1 cellular context compared by ENCODE assay signal in genomic region chr6:10414766-10415592, GRCh38.
TF ChIP-seq lines count a peak whose summit lies in the region.

TSS of gene TFAP2A (minus strand) at chr6:10415074. CDS start at chr6:10414991, 83 bp downstream.

TF ChIP-seq in SK-N-SH, 30 proteins besides CTCF, POLR2A, EP300 and RAD21 (continued from another document):
- TF ChIP-seq PBX3 (IDR thresholded peaks at IDR 0.05): no peak
- TF ChIP-seq FOXJ3 (CRISPR knock-in tag; IDR thresholded peaks at IDR 0.05): no peak
- no peak for TF ChIP-seq POLR2AphosphoS5 (IDR thresholded peaks at IDR 0.05; ENCODE audit: low read depth, low read length)
- TF ChIP-seq MEF2A (IDR thresholded peaks at IDR 0.05; ENCODE audit: borderline replicate concordance, low read depth): no peak
- no peak for TF ChIP-seq FOXM1 (IDR thresholded peaks at IDR 0.05; ENCODE audit: low read depth)
- no peak for TF ChIP-seq MXI1 (IDR thresholded peaks at IDR 0.05; ENCODE audit: low read depth, low read length)
- no peak for TF ChIP-seq FOSL2 (IDR thresholded peaks at IDR 0.05; ENCODE audit: borderline replicate concordance, low read depth)
- TF ChIP-seq EZH2phosphoT487 (IDR thresholded peaks at IDR 0.05; ENCODE audit: borderline replicate concordance, low read depth): no peak
- TF ChIP-seq USF2 (IDR thresholded peaks at IDR 0.05; ENCODE audit: borderline replicate concordance, low read depth, low read length): no peak
- TF ChIP-seq JUND (IDR thresholded peaks at IDR 0.05): no peak
- TF ChIP-seq GATA2 (CRISPR knock-in tag; IDR thresholded peaks at IDR 0.05): no peak
- no peak for TF ChIP-seq RXRA (IDR thresholded peaks at IDR 0.05; ENCODE audit: borderline replicate concordance, low read depth)
